In genomic region chr3:9397331-9397910, GRCh38 we compare ENCODE assay signal across 8 cellular contexts. TPM values are rescaled to one million over a fixed set of nuclear protein-coding genes. Genes with fewer than 3 reads are reported as not detected.
A peak's percentile ranks its signal among the peaks of the same experiment; 100 is the strongest.
DNase-seq lines count a peak whose midpoint lies in the region; ATAC-seq and TF ChIP-seq lines count a peak whose summit lies in the region.

A gene with protein sequence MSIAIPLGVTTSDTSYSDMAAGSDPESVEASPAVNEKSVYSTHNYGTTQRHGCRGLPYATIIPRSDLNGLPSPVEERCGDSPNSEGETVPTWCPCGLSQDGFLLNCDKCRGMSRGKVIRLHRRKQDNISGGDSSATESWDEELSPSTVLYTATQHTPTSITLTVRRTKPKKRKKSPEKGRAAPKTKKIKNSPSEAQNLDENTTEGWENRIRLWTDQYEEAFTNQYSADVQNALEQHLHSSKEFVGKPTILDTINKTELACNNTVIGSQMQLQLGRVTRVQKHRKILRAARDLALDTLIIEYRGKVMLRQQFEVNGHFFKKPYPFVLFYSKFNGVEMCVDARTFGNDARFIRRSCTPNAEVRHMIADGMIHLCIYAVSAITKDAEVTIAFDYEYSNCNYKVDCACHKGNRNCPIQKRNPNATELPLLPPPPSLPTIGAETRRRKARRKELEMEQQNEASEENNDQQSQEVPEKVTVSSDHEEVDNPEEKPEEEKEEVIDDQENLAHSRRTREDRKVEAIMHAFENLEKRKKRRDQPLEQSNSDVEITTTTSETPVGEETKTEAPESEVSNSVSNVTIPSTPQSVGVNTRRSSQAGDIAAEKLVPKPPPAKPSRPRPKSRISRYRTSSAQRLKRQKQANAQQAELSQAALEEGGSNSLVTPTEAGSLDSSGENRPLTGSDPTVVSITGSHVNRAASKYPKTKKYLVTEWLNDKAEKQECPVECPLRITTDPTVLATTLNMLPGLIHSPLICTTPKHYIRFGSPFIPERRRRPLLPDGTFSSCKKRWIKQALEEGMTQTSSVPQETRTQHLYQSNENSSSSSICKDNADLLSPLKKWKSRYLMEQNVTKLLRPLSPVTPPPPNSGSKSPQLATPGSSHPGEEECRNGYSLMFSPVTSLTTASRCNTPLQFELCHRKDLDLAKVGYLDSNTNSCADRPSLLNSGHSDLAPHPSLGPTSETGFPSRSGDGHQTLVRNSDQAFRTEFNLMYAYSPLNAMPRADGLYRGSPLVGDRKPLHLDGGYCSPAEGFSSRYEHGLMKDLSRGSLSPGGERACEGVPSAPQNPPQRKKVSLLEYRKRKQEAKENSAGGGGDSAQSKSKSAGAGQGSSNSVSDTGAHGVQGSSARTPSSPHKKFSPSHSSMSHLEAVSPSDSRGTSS (N-terminal part only) (plus strand): TSS chr3:9397615. CDS start chr3:9428939, 31,324 bp downstream.

- peaks cover 59% of the 10 kb centered on the region for H3K4me1 ChIP-seq in upper lobe of right lung

- no peaks in the 10 kb centered on the region for H3K9me3 ChIP-seq in upper lobe of right lung

- peak; percentile 42 for ATAC-seq in HG02870 (IDR thresholded peaks at IDR 0.05; ENCODE audit: unreplicated experiment)
- ATAC-seq in left cardiac atrium: peak; percentile 80 to 83
- ATAC-seq in upper lobe of right lung: peak; percentile 84

- H3K27me3 Mint-ChIP-seq in T-helper 1 cell treated with Interleukin-12 subunit alpha and Interleukin-12 subunit beta and Interleukin-4 antibody, amounts not matched to agents 30 μg/mL and 1 μg/mL, for 36 hours (ENCODE audit: low read depth): no peaks in the 10 kb centered on the region

- DNase-seq in NCI-H146 (lab: John Stamatoyannopoulos, UW): peak; percentile 91
- peak; percentile 92 for DNase-seq in amniotic stem cell (lab: John Stamatoyannopoulos, UW)
- DNase-seq in left cardiac atrium: peak; percentile 98
- peak; percentile 100 for DNase-seq in posterior vena cava (ENCODE audit: low spot score)
- peak; percentile 99 for DNase-seq in upper lobe of right lung

- H3K36me3 ChIP-seq in upper lobe of right lung: peaks cover 23% of the 10 kb centered on the region

- H3K27me3 ChIP-seq in upper lobe of right lung: no peaks in the 10 kb centered on the region

- H3K4me1 Mint-ChIP-seq in T-helper 1 cell treated with Interleukin-12 subunit alpha and Interleukin-12 subunit beta and Interleukin-4 antibody, amounts not matched to agents 30 μg/mL and 1 μg/mL, for 36 hours (ENCODE audit: low read depth): peaks cover 53% of the 10 kb centered on the region

- H3K4me3 ChIP-seq in upper lobe of right lung: peak within 1 kb of the TSS; percentile 79

- H3K27ac ChIP-seq in upper lobe of right lung: peak within 1 kb of the TSS; percentile 97

- peak; percentile 95 for TF ChIP-seq POLR2A in GM15510 (IDR thresholded peaks at IDR 0.05; ENCODE audit: borderline replicate concordance, extremely low read depth, insufficient read length)

- no peaks in the 10 kb centered on the region for H3K9me3 Mint-ChIP-seq in T-helper 1 cell treated with Interleukin-12 subunit alpha and Interleukin-12 subunit beta and Interleukin-4 antibody, amounts not matched to agents 30 μg/mL and 1 μg/mL, for 36 hours

- TF ChIP-seq CTCF in upper lobe of right lung (IDR thresholded peaks at IDR 0.05): no peak

- H3K4me3 Mint-ChIP-seq in T-helper 1 cell treated with Interleukin-12 subunit alpha and Interleukin-12 subunit beta and Interleukin-4 antibody, amounts not matched to agents 30 μg/mL and 1 μg/mL, for 36 hours: peak within 1 kb of the TSS; percentile 100

- peak within 1 kb of the TSS; percentile 100 for H3K27ac Mint-ChIP-seq in T-helper 1 cell treated with Interleukin-12 subunit alpha and Interleukin-12 subunit beta and Interleukin-4 antibody, amounts not matched to agents 30 μg/mL and 1 μg/mL, for 36 hours

- intact Hi-C loops in left cardiac atrium (cut with DNase I) (no loop called here), posterior vena cava (cut with DNase I) (no loop called here), upper lobe of right lung (cut with DNase I) (no loop called here)

- peaks cover 24% of the 10 kb centered on the region for H3K36me3 Mint-ChIP-seq in T-helper 1 cell treated with Interleukin-12 subunit alpha and Interleukin-12 subunit beta and Interleukin-4 antibody, amounts not matched to agents 30 μg/mL and 1 μg/mL, for 36 hours (ENCODE audit: low read depth)

RNA-seq across cellular contexts. Expression of the gene that starts here (rescaled TPM):
- total RNA-seq in left cardiac atrium (10 to 100 TPM; 53.3 to 74.6 TPM), posterior vena cava (100 to 1,000 TPM in 1 of 2 donors, 10 to 100 TPM in 1; 95.7 to 101 TPM), upper lobe of right lung (124 TPM)

Comparison
In these comparisons a context has a peak if more than half of its experiments do, and no peak if none do; other contexts are left out.
1. Peak in every context shown above with its lines: DNase-seq, ATAC-seq, H3K4me3 ChIP-seq and H3K27ac ChIP-seq.